In the genomic region with DNA sequence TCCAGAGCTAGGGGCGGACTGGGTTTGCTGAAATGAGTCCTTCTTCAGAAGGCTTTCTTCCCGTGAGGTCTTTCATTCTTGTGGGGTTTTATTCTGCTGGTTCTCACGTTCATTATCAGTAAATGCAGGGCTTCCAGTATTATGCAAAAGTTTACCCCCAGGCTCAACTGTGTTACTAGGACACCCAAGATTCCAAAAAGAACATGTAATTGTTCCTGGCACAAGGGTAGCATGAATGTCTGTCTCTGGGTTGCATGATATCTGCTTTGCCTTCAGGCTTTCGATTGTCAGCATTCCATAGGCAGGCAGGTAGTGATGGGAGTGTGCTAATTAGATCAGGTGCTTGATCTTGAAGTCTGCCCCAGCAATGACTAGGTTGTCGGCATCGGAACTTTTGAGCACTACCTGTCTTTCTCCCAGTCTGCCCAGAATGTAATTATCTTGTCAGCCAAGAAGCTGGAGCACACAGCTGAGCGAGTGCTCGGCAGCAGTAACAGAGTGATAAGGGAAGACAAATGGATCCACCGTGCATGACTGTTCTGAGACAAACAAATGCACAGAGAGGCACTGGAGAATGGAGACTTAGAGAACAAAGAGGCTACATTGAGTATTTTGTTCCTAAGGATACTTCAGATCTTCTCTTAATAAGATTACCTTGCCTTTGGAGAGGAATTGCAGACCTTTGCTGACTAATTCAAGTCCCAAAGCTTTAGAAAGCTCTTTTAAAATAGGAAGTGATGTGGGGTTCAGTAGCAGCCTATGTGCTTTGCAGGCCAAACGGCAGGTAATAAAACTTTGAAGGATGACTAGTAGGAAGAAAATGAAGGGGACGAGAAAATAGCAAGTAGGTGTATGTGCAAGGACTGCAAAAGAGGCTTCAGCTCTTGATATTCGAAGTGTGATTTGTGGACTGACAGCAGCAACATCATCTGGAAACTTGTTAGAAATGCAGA, we compare ENCODE assay signal across 15 cellular contexts. TPM values are rescaled to one million over a fixed set of nuclear protein-coding genes. Genes with fewer than 3 reads are reported as not detected.
DNase-seq lines count a peak whose midpoint lies in the region; ATAC-seq, FAIRE-seq and TF ChIP-seq lines count a peak whose summit lies in the region.
"Had no signal": no experiment of that assay in that cellular context is flagged by ENCODE, and none has a peak within 500 bp of the region (broad histone marks: within the 10 kb centered on the region; RNA-seq: fewer than 3 reads in every experiment).

No MANE protein-coding gene starts in this region.

- TF ChIP-seq RAD21 in H1 (IDR thresholded peaks at IDR 0.05 in 1 of 2, conservative IDR thresholded peaks at IDR 0.05 in 1 of 2; ENCODE audit: low read depth in 2 of 2, low read length in 2 of 2): no peak

- no peaks in the 10 kb centered on the region for H3K23me2 ChIP-seq in H1 (ENCODE audit: low read depth, low read length)

- H4K8ac ChIP-seq in H1 (ENCODE audit: extremely low read depth, insufficient read depth, low read length) (no peak overlapping the region), mesenchymal stem cell (ENCODE audit: low read length) (no peak overlapping the region)

- no peaks in the 10 kb centered on the region for H3K27me3 ChIP-seq in H1 (replicated peaks in 1 of 4; ENCODE audit: control insufficient read depth in 3 of 4, extremely low read depth in 1 of 4, insufficient read depth in 3 of 4, low read length in 3 of 4)
- H3K27me3 ChIP-seq in mesenchymal stem cell (ENCODE audit: control insufficient read depth in 1 of 2, insufficient read depth in 1 of 2, low read length in 2 of 2): no peaks in the 10 kb centered on the region
- H3K27me3 ChIP-seq: ascending aorta had no signal

- no peaks in the 10 kb centered on the region for H4K20me1 ChIP-seq in H1 (replicated peaks in 1 of 2; ENCODE audit: control insufficient read depth in 1 of 2, insufficient read depth in 2 of 2, low read length in 2 of 2)

- no peak overlapping the region for H4K91ac ChIP-seq in H1 (replicated peaks; ENCODE audit: insufficient read length, low read length)
- H4K91ac ChIP-seq in mesenchymal stem cell (ENCODE audit: low read length): no peak overlapping the region

- H3K18ac ChIP-seq in H1 (ENCODE audit: extremely low read depth, low read length) (no peak overlapping the region), mesenchymal stem cell (ENCODE audit: low read depth in 1 of 2, low read length in 2 of 2) (no peak overlapping the region)

- H3K27ac ChIP-seq in H1 (ENCODE audit: low read depth, low read length) (no peak overlapping the region), mesenchymal stem cell (ENCODE audit: low read length, poor library complexity, severe bottlenecking) (no peak overlapping the region)
- H3K27ac ChIP-seq: ascending aorta had no signal

- 87% methylated on average over 12 of the region's 12 CpGs; no CpG with 5 or more reads in 1 of the 2 experiments for WGBS in H1 (ENCODE audit: extremely low coverage in 1 of 2, insufficient coverage in 1 of 2, insufficient read length in 1 of 2, insufficient replicate concordance in 2 of 2, low coverage in 1 of 2, low lambda C conversion rate in 2 of 2, missing lambda C conversion rate in 1 of 2), 2 experiments
- 77% methylated on average over 12 of the region's 12 CpGs for WGBS in mesenchymal stem cell

- no peak overlapping the region for H3K4ac ChIP-seq in H1 (replicated peaks; ENCODE audit: insufficient read length, low read depth, low read length)
- no peak overlapping the region for H3K4ac ChIP-seq in mesenchymal stem cell (ENCODE audit: low read depth in 1 of 2, low read length in 2 of 2)

- no peak overlapping the region for H3K4me2 ChIP-seq in H1 (ENCODE audit: insufficient read depth in 1 of 2, low read depth in 2 of 2, low read length in 2 of 2)
- H3K4me2 ChIP-seq in mesenchymal stem cell (ENCODE audit: low read length, poor library complexity, severe bottlenecking): no peak overlapping the region

- peaks cover 0 to 3% (median 0%) of the 10 kb centered on the region in 4 experiments; a peak in 1 of 7 replicates for H3K4me1 ChIP-seq in H1 (replicated peaks in 1 of 4; ENCODE audit: control insufficient read depth in 3 of 4, insufficient read depth in 4 of 4, low read length in 3 of 4)
- H3K4me1 ChIP-seq in mesenchymal stem cell (ENCODE audit: control insufficient read depth, insufficient read depth, low read depth, low read length): peaks cover 3% of the 10 kb centered on the region
- H3K4me1 ChIP-seq: ascending aorta had no signal

- H3K23ac ChIP-seq in H1 (ENCODE audit: insufficient read length) (no peak overlapping the region), mesenchymal stem cell (ENCODE audit: low read length in 2 of 2) (no peak overlapping the region)

- FAIRE-seq in H1 (lab: Jason Lieb, UNC): no peak

- H3K4me3 ChIP-seq in H1 (ENCODE audit: extremely low read depth in 1 of 4, insufficient read depth in 2 of 4, low read depth in 3 of 4, low read length in 4 of 4): no peak overlapping the region
- H3K4me3 ChIP-seq in mesenchymal stem cell (ENCODE audit: insufficient read depth in 1 of 2, low read depth in 1 of 2, low read length in 2 of 2): peak overlapping the region in 1 of 2 experiments; percentile 39
- H3K4me3 ChIP-seq: ascending aorta, mucosa of descending colon had no signal

- DNase-seq in Right ventricle myocardium superior (no peak), cardiac septum (ENCODE audit: low spot score) (no peak), H1 (ENCODE audit: low read depth in 1 of 2, low spot score in 2 of 2) (no peak), mesenchymal stem cell (peak; percentile 31), GM19240 (ENCODE audit: insufficient read length, low spot score) (no peak), germinal center (ENCODE audit: low spot score) (no peak)
- DNase-seq: 8988T, HCEC 1CT, mucosa of descending colon, MV-4-11 had no signal

- no peak for TF ChIP-seq CTCF in H1 (IDR thresholded peaks at IDR 0.05; ENCODE audit: control extremely low read depth in 1 of 3, insufficient read depth in 1 of 3, low read depth in 1 of 3, low read length in 3 of 3)

- intact Hi-C loops in Right ventricle myocardium superior (cut with DNase I) (no loop called here), cardiac septum (cut with DNase I) (no loop called here)

- H3K14ac ChIP-seq in H1 (ENCODE audit: insufficient read length): no peak overlapping the region
- no peak overlapping the region for H3K14ac ChIP-seq in mesenchymal stem cell (ENCODE audit: low read length in 2 of 2)

- ATAC-seq in Right ventricle myocardium superior (ENCODE audit: poor library complexity) (peak; percentile 77), GM21515 (IDR thresholded peaks at IDR 0.05; ENCODE audit: unreplicated experiment) (no peak), GM18861 (IDR thresholded peaks at IDR 0.05; ENCODE audit: unreplicated experiment) (no peak)
- ATAC-seq: mucosa of descending colon had no signal

- POLR2A ChIA-PET in H1 (lab: Charles Lee; ENCODE audit: partially characterized antibody): no interaction called here

- H2BK12ac ChIP-seq in H1 (ENCODE audit: low read depth, low read length) (no peak overlapping the region), mesenchymal stem cell (ENCODE audit: low read length in 2 of 2) (no peak overlapping the region)

- H4K5ac ChIP-seq in H1 (ENCODE audit: insufficient read length, low read depth, low read length): no peak overlapping the region

- TF ChIP-seq POLR2A in H1 (IDR thresholded peaks at IDR 0.05; ENCODE audit: control extremely low read depth in 1 of 2, low read depth in 2 of 2, low read length in 2 of 2): no peak

- no peaks in the 10 kb centered on the region for H3K79me2 ChIP-seq in H1 (ENCODE audit: control insufficient read depth in 1 of 2, insufficient read depth in 2 of 2, low read length in 2 of 2)

- no peak for TF ChIP-seq EP300 in H1 (IDR thresholded peaks at IDR 0.05; ENCODE audit: borderline replicate concordance in 1 of 2, low read depth in 2 of 2, low read length in 2 of 2)

- peak overlapping the region; percentile 1; the same call in 1 of the 2 replicates for H2BK15ac ChIP-seq in H1 (ENCODE audit: low read length)
- H2BK15ac ChIP-seq in mesenchymal stem cell (ENCODE audit: low read depth, poor library complexity, severe bottlenecking): no peak overlapping the region

- H2BK120ac ChIP-seq in H1 (replicated peaks; ENCODE audit: low read depth, low read length) (no peak overlapping the region), mesenchymal stem cell (ENCODE audit: low read depth, low read length) (no peak overlapping the region)

- H2BK5ac ChIP-seq in H1 (ENCODE audit: low read depth, low read length) (no peak overlapping the region), mesenchymal stem cell (ENCODE audit: low read depth, low read length, poor library complexity, severe bottlenecking) (no peak overlapping the region)

- CTCF ChIA-PET in H1 (lab: Charles Lee; ENCODE audit: partially characterized antibody): interaction anchor here (1.0 kb wide), 1 partner anchor 812 kb away, joined by 3 read pairs; no protein-coding TSS in a partner anchor

- H3K36me3 ChIP-seq in H1 (ENCODE audit: control insufficient read depth in 2 of 4, insufficient read depth in 4 of 4, low read length in 3 of 4) (no peaks in the 10 kb centered on the region), mesenchymal stem cell (ENCODE audit: control insufficient read depth in 1 of 2, insufficient read depth in 2 of 2, low read depth in 1 of 2, low read length in 2 of 2) (no peaks in the 10 kb centered on the region)
- H3K36me3 ChIP-seq: ascending aorta had no signal

- H2BK20ac ChIP-seq in H1 (ENCODE audit: low read length): no peak overlapping the region

- H2AK5ac ChIP-seq in H1 (ENCODE audit: low read depth, low read length) (no peak overlapping the region), mesenchymal stem cell (ENCODE audit: low read length, severe bottlenecking) (peak overlapping the region; percentile 6)

- H2AFZ ChIP-seq in H1 (ENCODE audit: low read length) (peak overlapping the region; percentile 84), mesenchymal stem cell (ENCODE audit: low read depth, low read length) (no peak overlapping the region)

- H3K9me3 ChIP-seq in H1 (ENCODE audit: insufficient read depth in 2 of 2, low read depth in 1 of 2, low read length in 1 of 2) (no peaks in the 10 kb centered on the region; a peak in 1 of 4 replicates), mesenchymal stem cell (ENCODE audit: control insufficient read depth, low read length) (no peaks in the 10 kb centered on the region)
- H3K9me3 ChIP-seq: ascending aorta, mucosa of descending colon had no signal

- no peak overlapping the region for H3K56ac ChIP-seq in H1 (replicated peaks; ENCODE audit: insufficient read length, low read depth, low read length)

- no peaks in the 10 kb centered on the region for H3K79me1 ChIP-seq in H1 (ENCODE audit: low read depth, low read length)
- no peaks in the 10 kb centered on the region for H3K79me1 ChIP-seq in mesenchymal stem cell (replicated peaks; ENCODE audit: low read length, poor library complexity, severe bottlenecking)

- H3K9ac ChIP-seq in H1 (replicated peaks in 1 of 4; ENCODE audit: extremely low read depth in 1 of 4, low read depth in 3 of 4, low read length in 3 of 4): no peak overlapping the region
- peak overlapping the region; percentile 20 for H3K9ac ChIP-seq in mesenchymal stem cell (ENCODE audit: low read length)

RNA-seq across cellular contexts. Expression of gene ITGB6, which starts 41.9 kb away (rescaled TPM):
- total RNA-seq in Right ventricle myocardium superior (2.9 TPM), cardiac septum (0.05 TPM)
- not detected in 2 replicates for total RNA-seq in H1 (2021; fragmentation: NEBNext Ultra II Directional; extraction: Animal tissue kit (Norgen Biotek cat#: 25700))
- not detected in 2 replicates for polyA plus RNA-seq in H1 (2011; rRNA removed)
- not detected for polyA plus RNA-seq in H1 (2011; cell fraction: cytosol; rRNA removed)
- not detected for polyA plus RNA-seq in H1 (2011; cell fraction: nucleus; rRNA removed)
- not detected in 4 replicates for polyA plus RNA-seq in H1 (2012, experiment 1 of 2)
- not detected for polyA plus RNA-seq in H1 (2012, experiment 2 of 2)
- polyA plus RNA-seq in H1 (2013, experiment 1 of 2): not detected
- polyA plus RNA-seq in H1 (2013, experiment 2 of 2): not detected
- not detected in 2 replicates for polyA minus RNA-seq in H1 (2011; rRNA and poly(A)+ RNA removed)
- not detected for polyA minus RNA-seq in H1 (2011; cell fraction: cytosol; rRNA and poly(A)+ RNA removed)
- polyA minus RNA-seq in H1 (2011; cell fraction: nucleus; rRNA and poly(A)+ RNA removed): not detected
- 0.01 TPM for polyA plus RNA-seq in mesenchymal stem cell (2013, experiment 1 of 2)
- 0.01 TPM for polyA plus RNA-seq in mesenchymal stem cell (2013, experiment 2 of 2)
- total RNA-seq: activated CD8-positive, alpha-beta memory T cell treated with anti-CD3 and anti-CD28 coated beads for 36 hours; ascending aorta; T-helper 2 cell treated with Interferon-gamma antibody and Interleukin-4, amounts not matched to agents 100 ng/mL and 5 ng/mL, for 36 hours had no signal
